ENCODE assay signal across 8 cellular contexts in genomic region chr6:89145461-89145961, GRCh38. TPM values are rescaled to one million over a fixed set of nuclear protein-coding genes. Genes with fewer than 3 reads are reported as not detected.
DNase-seq lines count a peak whose midpoint lies in the region; ATAC-seq, FAIRE-seq and TF ChIP-seq lines count a peak whose summit lies in the region.

No MANE protein-coding gene starts in this region.

- no peak for FAIRE-seq in bronchial epithelial cell (lab: Jason Lieb, UNC)

- DNase-seq in DMS153 (lab: John Stamatoyannopoulos, UW), result peak; percentile 21
- DNase-seq in GM19238 (ENCODE audit: insufficient read length, low spot score), result peak; percentile 28
- peak; percentile 74 for DNase-seq in OCI-LY7 (ENCODE audit: low spot score)
- DNase-seq in bronchial epithelial cell (ENCODE audit: low read depth), result peak; percentile 37
- no peak for DNase-seq in left colon
- DNase-seq in stimulated activated naive CD8-positive, alpha-beta T cell treated with anti-CD3 and anti-CD28 coated beads, Interleukin-15, Interleukin-2, amounts not matched to agents 100 U/mL and 50 U/mL, for 24 hours, result no peak
- DNase-seq in amniotic stem cell (lab: John Stamatoyannopoulos, UW), result no peak

- H3K36me3 ChIP-seq in OCI-LY7 (ENCODE audit: insufficient read depth, low read length), result peaks cover 19% of the 10 kb centered on the region
- no peaks in the 10 kb centered on the region for H3K36me3 ChIP-seq in bronchial epithelial cell (ENCODE audit: control insufficient read depth, insufficient read depth, low read length)

- H3K27ac ChIP-seq in OCI-LY7 (ENCODE audit: low read depth, low read length, poor library complexity, severe bottlenecking), result peak overlapping the region; percentile 76

- H4K20me1 ChIP-seq in OCI-LY7 (ENCODE audit: insufficient read depth, low read length), result no peaks in the 10 kb centered on the region

- peaks cover 27% of the 10 kb centered on the region; the same call in 1 of the 2 replicates for H3K79me2 ChIP-seq in OCI-LY7 (ENCODE audit: insufficient read depth, low read depth, low read length)

- no peaks in the 10 kb centered on the region for H3K9me2 ChIP-seq in OCI-LY7 (ENCODE audit: insufficient read depth, low read length)

- intact Hi-C loops in OCI-LY7 (cut with micrococcal nuclease; ENCODE audit: unreplicated experiment), result loop anchor here (5.0 kb wide), 2 partner anchors 212 to 267 kb away; partner anchors contain the start of gene RRAGD
- intact Hi-C loops in left colon (cut with DNase I, micrococcal nuclease), result no loop called here

- POLR2A ChIA-PET in OCI-LY7 (lab: Charles Lee), result interaction anchor here (0.6 to 6.0 kb wide), 32 partner anchors 9 to 1239 kb away, joined by 3 to 66 read pairs (median 4); partner anchors contain the start of genes PNRC1, RNGTT and UBE2J1

- peak overlapping the region; percentile 84 for H3K4me2 ChIP-seq in OCI-LY7 (ENCODE audit: low read length)

- peaks cover 41% of the 10 kb centered on the region for H3K4me1 ChIP-seq in OCI-LY7 (ENCODE audit: insufficient read depth, low read length, poor library complexity, severe bottlenecking)

- CTCF ChIA-PET in OCI-LY7 (lab: Charles Lee; ENCODE audit: unreplicated experiment), result interaction anchor here (0.6 to 1.4 kb wide), 5 partner anchors 17 to 98 kb away, joined by 3 to 6 read pairs (median 4); partner anchors contain the start of gene PNRC1

- H3K4me3 ChIP-seq in OCI-LY7 (ENCODE audit: low read depth, low read length, poor library complexity, severe bottlenecking), result peak overlapping the region; percentile 76
- peak overlapping the region; percentile 74 for H3K4me3 ChIP-seq in bronchial epithelial cell (ENCODE audit: low read depth, low read length)

- no peaks in the 10 kb centered on the region for H3K9me3 ChIP-seq in OCI-LY7 (ENCODE audit: low read length)

- no peaks in the 10 kb centered on the region for H3K27me3 ChIP-seq in bronchial epithelial cell (ENCODE audit: control insufficient read depth, insufficient read depth, low read length)

- TF ChIP-seq CTCF in OCI-LY7 (conservative IDR thresholded peaks at IDR 0.05; ENCODE audit: low read length), result 0 out of 2 replicates have a peak, but pooled peaks have one; percentile 18
- no peak for TF ChIP-seq CTCF in bronchial epithelial cell (IDR thresholded peaks at IDR 0.05; ENCODE audit: insufficient read depth, low read length, severe bottlenecking)

- BruUV-seq in OCI-LY7 (replicated peaks; lab: Mats Ljungman, UMichigan), result TSS peak; percentile 77

- ATAC-seq in HG03159 (IDR thresholded peaks at IDR 0.05; ENCODE audit: unreplicated experiment), result peak; percentile 60
- peak; percentile 41 for ATAC-seq in left colon
- ATAC-seq in stimulated activated naive CD8-positive, alpha-beta T cell treated with anti-CD3 and anti-CD28 coated beads, Interleukin-15, Interleukin-2, amounts not matched to agents 100 U/mL and 50 U/mL, for 24 hours, result peak; percentile 74

- peak overlapping the region; percentile 97 for H2AFZ ChIP-seq in OCI-LY7 (ENCODE audit: low read length)

RNA-seq across cellular contexts. Expression of gene PM20D2, which starts 0.3 kb away (rescaled TPM):
- total RNA-seq in OCI-LY7 (2014; rRNA removed; shearing (Covaris generic)), result 33.1 and 35.1 TPM in 2 replicates
- total RNA-seq in OCI-LY7 (2022) (36.1 and 39.5 TPM in 2 replicates), bronchial epithelial cell (6.1 and 7.1 TPM in 2 replicates), left colon (10 to 100 TPM in 1 of 2 donors, 1 to 10 TPM in 1; 10.0 to 11.8 TPM)

RNA-seq across cellular contexts. Expression of gene SRSF12, which starts 27.6 kb away (rescaled TPM):
- total RNA-seq in OCI-LY7 (2014; rRNA removed; shearing (Covaris generic)), result not detected in 2 replicates
- total RNA-seq in OCI-LY7 (2022) (not detected in 2 replicates), bronchial epithelial cell (under 0.01 and 0.38 TPM in 2 replicates), left colon (under 1 TPM in 1 of 2 donors, not detected in 1; 0.53 TPM)

Comparison
In these comparisons a context has a peak if more than half of its experiments do, and no peak if none do; other contexts are left out.
1. DNase-seq: peak in DMS153 (single experiment), GM19238 (single experiment), OCI-LY7 (single experiment) and bronchial epithelial cell (single experiment); none in left colon (0 of 2), stimulated activated naive CD8-positive, alpha-beta T cell treated with anti-CD3 and anti-CD28 coated beads, Interleukin-15, Interleukin-2, amounts not matched to agents 100 U/mL and 50 U/mL, for 24 hours (single experiment) and amniotic stem cell (single experiment).
2. Peak in every context shown above with its lines, with median percentiles within 50 percentile points of each other: ATAC-seq.